ENCODE assay signal across 15 cellular contexts in genomic region chr18:9507565-9508088, GRCh38.
"Had no signal": no experiment of that assay in that cellular context is flagged by ENCODE, and none has a peak within 500 bp of the region (broad histone marks: within the 10 kb centered on the region; RNA-seq: fewer than 3 reads in every experiment).

No MANE protein-coding gene starts in this region.

- H3K27me3 ChIP-seq: ascending aorta, dorsolateral prefrontal cortex, heart right ventricle had no signal

- H3K36me3 ChIP-seq: ascending aorta, heart right ventricle had no signal

- H2AFZ ChIP-seq: parathyroid adenoma had no signal

- H3K27ac Mint-ChIP-seq: activated CD4-positive, alpha-beta T cell treated with anti-CD3 and anti-CD28 coated beads, Interleukin-2, amount 10 ng/mL, durations not matched to agents 7 days and 5 days; activated naive CD8-positive, alpha-beta T cell treated with anti-CD3 and anti-CD28 coated beads, Interleukin-2, amount 10 ng/mL, durations not matched to agents 7 days and 5 days; stimulated activated memory B cell treated with anti-CD40 and anti-IgM and Interleukin-4, amounts not matched to agents 10 μg/mL and 1 μg/mL and 100 μg/mL, for 72 hours had no signal

- ATAC-seq: heart right ventricle; stimulated activated memory B cell treated with anti-CD40 and anti-IgM and Interleukin-4, amounts not matched to agents 10 μg/mL and 1 μg/mL and 100 μg/mL, for 72 hours had no signal

- H3K9me3 Mint-ChIP-seq: stimulated activated memory B cell treated with anti-CD40 and anti-IgM and Interleukin-4, amounts not matched to agents 10 μg/mL and 1 μg/mL and 100 μg/mL, for 72 hours had no signal

- H3K4me3 ChIP-seq: ascending aorta, dorsolateral prefrontal cortex, heart right ventricle, left ventricle myocardium inferior had no signal

- H3K4me1 Mint-ChIP-seq: activated CD4-positive, alpha-beta T cell treated with anti-CD3 and anti-CD28 coated beads, Interleukin-2, amount 10 ng/mL, durations not matched to agents 7 days and 5 days; neural crest cell had no signal

- H3K4me3 Mint-ChIP-seq: activated CD4-positive, alpha-beta T cell treated with anti-CD3 and anti-CD28 coated beads, Interleukin-2, amount 10 ng/mL, durations not matched to agents 7 days and 5 days; activated naive CD8-positive, alpha-beta T cell treated with anti-CD3 and anti-CD28 coated beads, Interleukin-2, amount 10 ng/mL, durations not matched to agents 7 days and 5 days; neural crest cell; stimulated activated memory B cell treated with anti-CD40 and anti-IgM and Interleukin-4, amounts not matched to agents 10 μg/mL and 1 μg/mL and 100 μg/mL, for 72 hours; type B pancreatic cell had no signal

- H3K27ac ChIP-seq: ascending aorta, dorsolateral prefrontal cortex, heart right ventricle, left ventricle myocardium inferior, parathyroid adenoma had no signal

- H3K9ac ChIP-seq: parathyroid adenoma had no signal

- H3K27me3 Mint-ChIP-seq: activated CD4-positive, alpha-beta T cell treated with anti-CD3 and anti-CD28 coated beads, Interleukin-2, amount 10 ng/mL, durations not matched to agents 7 days and 5 days; activated naive CD8-positive, alpha-beta T cell treated with anti-CD3 and anti-CD28 coated beads, Interleukin-2, amount 10 ng/mL, durations not matched to agents 7 days and 5 days; stimulated activated memory B cell treated with anti-CD40 and anti-IgM and Interleukin-4, amounts not matched to agents 10 μg/mL and 1 μg/mL and 100 μg/mL, for 72 hours; type B pancreatic cell had no signal

- H3K4me1 ChIP-seq: ascending aorta had no signal

- DNase-seq: activated CD4-positive, alpha-beta T cell treated with anti-CD3 and anti-CD28 coated beads, Interleukin-2, amount 10 ng/mL, durations not matched to agents 7 days and 5 days; activated CD4-positive, CD25-positive, alpha-beta regulatory T cell; activated CD8-positive, alpha-beta memory T cell treated with anti-CD3 and anti-CD28 coated beads for 24 hours; activated naive CD8-positive, alpha-beta T cell treated with anti-CD3 and anti-CD28 coated beads, Interleukin-2, amount 10 ng/mL, durations not matched to agents 7 days and 5 days; dorsolateral prefrontal cortex; heart right ventricle; left ventricle myocardium inferior; retina; substantia nigra; T-helper 2 cell had no signal
